In genomic region chr15:88894819-88895767, GRCh38 we compare ENCODE assay signal across 9 cellular contexts. TPM values are rescaled to one million over a fixed set of nuclear protein-coding genes. Genes with fewer than 3 reads are reported as not detected.
A peak's percentile ranks its signal among the peaks of the same experiment; 100 is the strongest.
DNase-seq lines count a peak whose midpoint lies in the region; ATAC-seq and TF ChIP-seq lines count a peak whose summit lies in the region.
"Had no signal": no experiment of that assay in that cellular context is flagged by ENCODE, and none has a peak within 500 bp of the region (broad histone marks: within the 10 kb centered on the region; RNA-seq: fewer than 3 reads in every experiment).

HAPLN3 (minus strand) TSS chr15:88895544; CDS start chr15:88887298, 8,246 bp downstream.

- peak; percentile 66 for ATAC-seq in HG03354 (IDR thresholded peaks at IDR 0.05; ENCODE audit: poor library complexity, severe bottlenecking, unreplicated experiment)
- ATAC-seq in HG03520 (IDR thresholded peaks at IDR 0.05; ENCODE audit: unreplicated experiment): no peak

- peaks cover 31% of the 10 kb centered on the region for H3K4me1 ChIP-seq in mesodermal cell (ENCODE audit: control insufficient read depth, insufficient read depth, low read length, poor library complexity, severe bottlenecking)

- peak; percentile 62 for DNase-seq in GM12865 (ENCODE audit: low read depth)
- peak; percentile 62 for DNase-seq in activated CD4-positive, CD25-positive, alpha-beta regulatory T cell treated with anti-CD3 and anti-CD28 coated beads, Interleukin-2, amount 50 U/mL, for 72 hours
- no peak for DNase-seq in coronary artery (ENCODE audit: low spot score)
- DNase-seq in stimulated activated CD8-positive, alpha-beta memory T cell treated with anti-CD3 and anti-CD28 coated beads, Interleukin-7, amount 100 ng/mL, for 4 hours (ENCODE audit: low read depth in 2 of 2): peak; percentile 37 to 52
- no peak for DNase-seq in NCI-H187 treated with DMSO at 0.1 percent for 48 hours (lab: John Stamatoyannopoulos, UW)

- TF ChIP-seq CTCF in GM12865 (IDR thresholded peaks at IDR 0.05; ENCODE audit: insufficient read depth, low read depth, low read length, missing control alignments): no peak
- no peak for TF ChIP-seq CTCF in coronary artery (IDR thresholded peaks at IDR 0.05)

- H3K36me3 ChIP-seq in mesodermal cell (ENCODE audit: control insufficient read depth, insufficient read depth, low read length): peaks cover 14% of the 10 kb centered on the region

- 2 to 4% methylated on average over 51 to 55 of the region's 70 CpGs for WGBS in mesodermal cell (ENCODE audit: insufficient coverage in 2 of 2), 2 experiments

- H3K27ac ChIP-seq in coronary artery (peak within 1 kb of the TSS; percentile 51 to 92), mesodermal cell (ENCODE audit: low read depth, low read length, severe bottlenecking) (no peak within 1 kb of the TSS)
- H3K27ac ChIP-seq: adrenal gland had no signal

- peak within 1 kb of the TSS; percentile 62 for H3K4me3 ChIP-seq in GM12865 (ENCODE audit: low read depth, low read length)
- peak within 1 kb of the TSS; percentile 80 for H3K4me3 ChIP-seq in coronary artery
- peak within 1 kb of the TSS; percentile 39 for H3K4me3 ChIP-seq in mesodermal cell (ENCODE audit: extremely low read depth, insufficient read depth, low read length, poor library complexity, severe bottlenecking)

- H3K9me3 ChIP-seq in mesodermal cell (ENCODE audit: control insufficient read depth, low read length): no peaks in the 10 kb centered on the region
- H3K9me3 ChIP-seq: adrenal gland had no signal

RNA-seq across cellular contexts. Expression of gene HAPLN3, which starts in this region (rescaled TPM):
- 10.2 TPM for polyA plus RNA-seq in mesodermal cell (2013, experiment 1 of 2)
- polyA plus RNA-seq in mesodermal cell (2013, experiment 2 of 2): 10.7 TPM

Comparison
In these comparisons a context has a peak if more than half of its experiments do, and no peak if none do; other contexts are left out.
1. DNase-seq: peak in GM12865 (single experiment), activated CD4-positive, CD25-positive, alpha-beta regulatory T cell treated with anti-CD3 and anti-CD28 coated beads, Interleukin-2, amount 50 U/mL, for 72 hours (single experiment) and stimulated activated CD8-positive, alpha-beta memory T cell treated with anti-CD3 and anti-CD28 coated beads, Interleukin-7, amount 100 ng/mL, for 4 hours (2 of 2); none in coronary artery (single experiment) and NCI-H187 treated with DMSO at 0.1 percent for 48 hours (single experiment).
2. Peak in every context shown above with its lines, with median percentiles within 50 percentile points of each other: H3K4me3 ChIP-seq.